Comparison of ENCODE assay signal across 8 cellular contexts in the genomic region with DNA sequence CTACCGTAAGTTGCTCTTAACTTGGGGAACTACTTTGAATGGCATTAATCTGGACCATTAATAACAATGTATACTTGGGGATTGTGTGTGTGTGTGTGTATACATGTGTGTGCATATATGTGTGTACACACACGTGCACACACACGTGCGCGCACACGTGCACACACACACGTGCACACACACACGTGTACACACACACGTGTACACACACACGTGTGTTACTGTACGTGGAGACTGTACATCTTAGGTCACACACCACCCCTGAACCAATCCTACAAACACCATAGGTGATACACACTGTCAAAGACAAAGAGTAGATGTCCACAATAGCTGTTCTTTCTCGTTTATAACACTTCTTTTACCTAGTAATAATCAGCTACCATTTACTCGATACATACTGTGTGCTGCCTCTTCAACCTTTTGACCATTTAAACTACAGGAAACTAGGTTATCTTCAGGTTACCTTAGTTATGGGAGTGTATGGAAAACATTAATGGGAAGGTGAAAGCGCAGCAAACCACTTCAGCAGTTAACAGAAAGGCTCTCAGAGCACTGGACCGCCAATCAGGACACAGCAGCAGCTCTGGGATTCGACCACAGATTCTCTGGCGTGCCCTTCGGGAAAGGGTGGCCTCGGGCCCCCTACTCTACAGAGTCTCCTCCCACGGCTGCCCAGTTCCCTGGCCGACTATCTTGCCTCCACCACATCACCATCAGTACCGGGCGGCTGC. TPM values are rescaled to one million over a fixed set of nuclear protein-coding genes. Genes with fewer than 3 reads are reported as not detected.
DNase-seq lines count a peak whose midpoint lies in the region; ATAC-seq, FAIRE-seq and TF ChIP-seq lines count a peak whose summit lies in the region.

No MANE protein-coding gene starts in this region.

- H3K9ac ChIP-seq in GM12878 (ENCODE audit: control insufficient read depth, insufficient read depth, low read length): peak overlapping the region; percentile 94

- CTCF ChIA-PET in GM12878 (lab: Yijun Ruan, JAX): interaction anchor here (0.9 to 1.2 kb wide), 2 partner anchors 9 to 277 kb away, joined by 3 read pairs; no protein-coding TSS in a partner anchor

- H3K4me1 ChIP-seq in GM12878 (ENCODE audit: control insufficient read depth, insufficient read depth, low read length) (peaks cover 7% of the 10 kb centered on the region), lower lobe of right lung (peaks cover 26% of the 10 kb centered on the region), urinary bladder (ENCODE audit: insufficient read depth) (no peaks in the 10 kb centered on the region)

- POLR2A ChIA-PET in GM12878 (lab: Charles Lee): interaction anchor here (0.5 to 3.0 kb wide), 8 partner anchors 7 to 163 kb away, joined by 3 to 12 read pairs (median 4); partner anchors contain the start of gene LIMS1

- H3K4me2 ChIP-seq in GM12878 (ENCODE audit: control insufficient read depth, insufficient read depth): peak overlapping the region; percentile 91

- FAIRE-seq in GM12878 (lab: Jason Lieb, UNC): peak; percentile 44

- peak overlapping the region; percentile 76 for H3K4me3 ChIP-seq in Jurkat, Clone E6-1 (ENCODE audit: low read length)
- peak overlapping the region; percentile 93 for H3K4me3 ChIP-seq in GM12878
- H3K4me3 ChIP-seq in lower lobe of right lung: peak overlapping the region; percentile 85
- H3K4me3 ChIP-seq in urinary bladder (ENCODE audit: low read depth, low read length): peak overlapping the region; percentile 84

- no peaks in the 10 kb centered on the region for H4K20me1 ChIP-seq in GM12878 (ENCODE audit: control insufficient read depth, insufficient read depth)

- peaks cover 18% of the 10 kb centered on the region for H3K79me2 ChIP-seq in GM12878 (ENCODE audit: control insufficient read depth, insufficient read depth, low read length)

- peak overlapping the region; percentile 81 for H2AFZ ChIP-seq in GM12878 (ENCODE audit: control insufficient read depth, low read depth, low read length)

- no peak for TF ChIP-seq EP300 in GM12878 (IDR thresholded peaks at IDR 0.05; ENCODE audit: borderline replicate concordance in 1 of 2, control insufficient read depth in 1 of 2, low read depth in 2 of 2, low read length in 2 of 2)

- RAD21 ChIA-PET in GM12878 (lab: Charles Lee; ENCODE audit: unreplicated experiment): interaction anchor here (0.6 to 1.9 kb wide), 11 partner anchors 51 to 189 kb away, joined by 3 to 7 read pairs (median 4); partner anchors contain the start of gene LIMS1

- BruUV-seq in GM12878 (replicated peaks; lab: Mats Ljungman, UMichigan): no TSS peak

- in situ Hi-C loops in GM12878 (cut with MboI): no loop called here

- SMC1A ChIA-PET in GM12878 (lab: Charles Lee; ENCODE audit: uncharacterized antibody, unreplicated experiment): interaction anchor here (0.7 to 4.3 kb wide), 9 partner anchors 9 to 188 kb away, joined by 3 to 23 read pairs (median 4); partner anchors contain the start of gene LIMS1

- ATAC-seq in GM12878: no peak
- no peak for ATAC-seq in lower lobe of right lung

- no peaks in the 10 kb centered on the region for H3K27me3 ChIP-seq in GM12878 (replicated peaks in 1 of 2; ENCODE audit: control insufficient read depth in 2 of 2, insufficient read depth in 2 of 2, low read length in 1 of 2)
- H3K27me3 ChIP-seq in lower lobe of right lung (ENCODE audit: low read depth): no peaks in the 10 kb centered on the region

- H3K27ac ChIP-seq in GM12878 (ENCODE audit: control insufficient read depth, insufficient read depth) (peak overlapping the region; percentile 69), lower lobe of right lung (peak overlapping the region; percentile 92), urinary bladder (ENCODE audit: low read depth) (no peak overlapping the region)

- H3K9me3 ChIP-seq in GM12878 (replicated peaks; ENCODE audit: control insufficient read depth, insufficient read depth, low read length) (peaks cover 2% of the 10 kb centered on the region; the same call in 2 of the 3 replicates), lower lobe of right lung (no peaks in the 10 kb centered on the region)

- 36% methylated on average over 23 of the region's 23 CpGs for WGBS in GM12878 (ENCODE audit: insufficient coverage, insufficient replicate concordance, low lambda C conversion rate, missing lambda C conversion rate)
- WGBS in urinary bladder: 44% methylated on average over 23 of the region's 23 CpGs

- intact Hi-C loops in GM12878 (cut with micrococcal nuclease; ENCODE audit: unreplicated experiment) (loop anchor here (2.0 to 5.0 kb wide), 3 partner anchors 41 to 134 kb away; no protein-coding TSS in a partner anchor), lower lobe of right lung (cut with DNase I) (no loop called here)

- TF ChIP-seq RAD21 in GM12878 (IDR thresholded peaks at IDR 0.05; ENCODE audit: insufficient read depth, low read depth, low read length): no peak

- TF ChIP-seq CTCF in GM12878 (IDR thresholded peaks at IDR 0.05 in 2 of 3, conservative IDR thresholded peaks at IDR 0.05 in 1 of 3; ENCODE audit: control insufficient read depth in 2 of 3, extremely low read depth in 1 of 3, insufficient read depth in 1 of 3, low read depth in 3 of 3, low read length in 3 of 3) (no peak), lower lobe of right lung (IDR thresholded peaks at IDR 0.05) (no peak)

- H3K36me3 ChIP-seq in GM12878 (ENCODE audit: control insufficient read depth in 2 of 2, insufficient read depth in 2 of 2, low read length in 1 of 2) (no peaks in the 10 kb centered on the region), lower lobe of right lung (peaks cover 20% of the 10 kb centered on the region), urinary bladder (ENCODE audit: insufficient read depth) (peaks cover 4% of the 10 kb centered on the region)

- no peak for TF ChIP-seq POLR2A in GM12878 (IDR thresholded peaks at IDR 0.05; ENCODE audit: low read depth, low read length)

- DNase-seq in DMS53 (lab: John Stamatoyannopoulos, UW): peak; percentile 82
- no peak for DNase-seq in Jurkat, Clone E6-1 (ENCODE audit: low read depth, low spot score)
- DNase-seq in GM12878 (ENCODE audit: low read depth, low spot score): no peak
- no peak for DNase-seq in lower lobe of right lung
- no peak for DNase-seq in mesenteric fat pad (ENCODE audit: low spot score)
- DNase-seq in stimulated activated CD4-positive, alpha-beta T cell treated with anti-CD3 and anti-CD28 coated beads, Interleukin-1b, Interleukin-23, amount 100 ng/mL, for 48 hours: no peak
- no peak for DNase-seq in CD1c-positive myeloid dendritic cell (ENCODE audit: extremely low spot score)

TF ChIP-seq in GM12878, 131 proteins besides CTCF, POLR2A, EP300 and RAD21:
- no peak for TF ChIP-seq RFX5 (IDR thresholded peaks at IDR 0.05; ENCODE audit: low read depth, low read length)
- TF ChIP-seq RBBP5 (conservative IDR thresholded peaks at IDR 0.05): no peak
- TF ChIP-seq, protein P1, sequence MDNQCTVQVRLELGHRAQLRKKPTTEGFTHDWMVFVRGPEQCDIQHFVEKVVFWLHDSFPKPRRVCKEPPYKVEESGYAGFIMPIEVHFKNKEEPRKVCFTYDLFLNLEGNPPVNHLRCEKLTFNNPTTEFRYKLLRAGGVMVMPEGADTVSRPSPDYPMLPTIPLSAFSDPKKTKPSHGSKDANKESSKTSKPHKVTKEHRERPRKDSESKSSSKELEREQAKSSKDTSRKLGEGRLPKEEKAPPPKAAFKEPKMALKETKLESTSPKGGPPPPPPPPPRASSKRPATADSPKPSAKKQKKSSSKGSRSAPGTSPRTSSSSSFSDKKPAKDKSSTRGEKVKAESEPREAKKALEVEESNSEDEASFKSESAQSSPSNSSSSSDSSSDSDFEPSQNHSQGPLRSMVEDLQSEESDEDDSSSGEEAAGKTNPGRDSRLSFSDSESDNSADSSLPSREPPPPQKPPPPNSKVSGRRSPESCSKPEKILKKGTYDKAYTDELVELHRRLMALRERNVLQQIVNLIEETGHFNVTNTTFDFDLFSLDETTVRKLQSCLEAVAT (IDR thresholded peaks at IDR 0.05): 0 out of 2 replicates have a peak, but pooled peaks have one; percentile 16

RNA-seq across cellular contexts. Expression of gene GCC2, which starts 0.9 kb away (rescaled TPM):
- 19.5 TPM for polyA plus RNA-seq in Jurkat, Clone E6-1 (2012; ENCODE audit: insufficient read depth, insufficient read length)
- total RNA-seq in GM12878 (2013; cell fraction: nucleolus; rRNA removed): 246 and 255 TPM in 2 replicates
- total RNA-seq in GM12878 (2014; rRNA removed): 12.1 and 15.4 TPM in 2 replicates
- 25.4 and 30.8 TPM in 2 replicates for total RNA-seq in GM12878 (2014; rRNA removed; fragmentation: Illumina TruSeq; extraction: Trizol)
- 20.5 and 25.3 TPM in 2 replicates for total RNA-seq in GM12878 (2021)
- polyA plus RNA-seq in GM12878 (2011; ENCODE audit: low read depth): 12.2 TPM
- polyA plus RNA-seq in GM12878 (2011; rRNA removed): 30.4 and 56.2 TPM in 2 replicates
- 5.9 and 6.2 TPM in 2 replicates for polyA plus RNA-seq in GM12878 (2011; cell fraction: cytosol; rRNA removed)
- 36.7 and 39.1 TPM in 2 replicates for polyA plus RNA-seq in GM12878 (2011; cell fraction: nucleus; rRNA removed)
- polyA plus RNA-seq in GM12878 (2012): 14.5 and 21.5 TPM in 2 replicates
- polyA plus RNA-seq in GM12878 (2014; fragmentation: Illumina TruSeq; extraction: Trizol): 27.0 and 35.3 TPM in 2 replicates
- 10 to 100 TPM; 11.8 to 13.5 TPM for polyA plus RNA-seq in GM12878 (2014; fragmentation: Nextera tagmentation; extraction: Ambion mirVana)
- polyA plus RNA-seq in GM12878 (2014; rRNA removed): 9.5 and 12.1 TPM in 2 replicates
- polyA plus RNA-seq in GM12878 (2016; fragmentation: Nextera tagmentation; extraction: Ambion mirVana): 10 to 100 TPM; 31.4 to 35.5 TPM
- 18.7 and 21.2 TPM in 2 replicates for polyA minus RNA-seq in GM12878 (2011; rRNA and poly(A)+ RNA removed)
- 6.9 and 8.0 TPM in 2 replicates for polyA minus RNA-seq in GM12878 (2011; cell fraction: cytosol; rRNA and poly(A)+ RNA removed)
- 29.6 and 37.7 TPM in 2 replicates for polyA minus RNA-seq in GM12878 (2011; cell fraction: nucleus; rRNA and poly(A)+ RNA removed)
- total RNA-seq in lower lobe of right lung: 52.4 TPM
- 110 TPM for total RNA-seq in urinary bladder
- polyA plus RNA-seq in urinary bladder: 15.3 TPM
- total RNA-seq in mesenteric fat pad: 32.9 TPM
